8 cellular contexts compared by ENCODE assay signal in the genomic region with DNA sequence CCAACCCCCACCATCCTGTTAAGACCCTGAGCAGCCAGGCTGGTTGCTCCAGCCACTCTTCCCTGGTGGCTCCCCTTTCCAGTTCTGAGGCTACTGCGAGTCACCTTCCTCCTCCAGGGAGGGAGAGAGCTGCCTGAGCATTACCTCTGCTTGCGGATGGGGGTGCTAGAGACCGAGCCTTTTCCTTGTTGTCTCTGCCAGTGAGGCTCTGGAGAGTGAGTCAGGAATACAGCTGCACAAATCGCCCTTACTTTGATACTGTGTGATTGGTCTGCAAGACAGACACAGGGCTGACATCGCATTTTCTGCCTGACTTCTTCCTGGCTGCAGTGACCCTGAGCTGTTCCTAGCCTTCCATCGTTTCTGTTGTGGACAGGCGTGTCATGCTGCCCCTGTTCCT. TPM values are rescaled to one million over a fixed set of nuclear protein-coding genes. Genes with fewer than 3 reads are reported as not detected.
DNase-seq lines count a peak whose midpoint lies in the region; ATAC-seq and TF ChIP-seq lines count a peak whose summit lies in the region.

No MANE protein-coding gene starts in this region.

- no peak for TF ChIP-seq POLR2A in upper lobe of left lung (IDR thresholded peaks at IDR 0.05)

- intact Hi-C loops in left colon (cut with DNase I, micrococcal nuclease) (no loop called here), ascending aorta (cut with DNase I) (no loop called here)

- no peaks in the 10 kb centered on the region for H3K9me3 ChIP-seq in upper lobe of left lung
- H3K9me3 ChIP-seq in ascending aorta, result no peaks in the 10 kb centered on the region

- ATAC-seq in left colon (peak; percentile 91), upper lobe of left lung (ENCODE audit: low FRiP score in 2 of 2) (peak; percentile 67 to 92)

- peak in 3 of 6 experiments; percentile 15 to 38 (median 25) for TF ChIP-seq CTCF in upper lobe of left lung (IDR thresholded peaks at IDR 0.05)
- TF ChIP-seq CTCF in ascending aorta (IDR thresholded peaks at IDR 0.05), result peak in 1 of 3 experiments; percentile 21

- WGBS in upper lobe of left lung, 2 donors, result 66 to 76% methylated on average over 7 of the region's 7 CpGs

- no peak for TF ChIP-seq EP300 in upper lobe of left lung (IDR thresholded peaks at IDR 0.05)

- H3K4me1 ChIP-seq in upper lobe of left lung, result peaks cover 0 to 9% (median 0%) of the 10 kb centered on the region in 4 donors
- H3K4me1 ChIP-seq in ascending aorta, result no peaks in the 10 kb centered on the region

- H3K27me3 ChIP-seq in upper lobe of left lung, result no peaks in the 10 kb centered on the region
- H3K27me3 ChIP-seq in ascending aorta, result no peaks in the 10 kb centered on the region

- H3K36me3 ChIP-seq in upper lobe of left lung (no peaks in the 10 kb centered on the region), ascending aorta (no peaks in the 10 kb centered on the region)

- H3K27ac ChIP-seq in upper lobe of left lung, result no peak overlapping the region
- H3K27ac ChIP-seq in ascending aorta, result no peak overlapping the region

- peak; percentile 90 for DNase-seq in DMS 273 (lab: John Stamatoyannopoulos, UW; ENCODE audit: unreplicated experiment)
- peak; percentile 58 for DNase-seq in NCI-H2227 treated with DMSO at 0.1 percent for 48 hours (lab: John Stamatoyannopoulos, UW)
- DNase-seq in cerebellar nuclear complex (lab: John Stamatoyannopoulos, UW), result peak; percentile 56 to 75
- DNase-seq in left colon, result peak; percentile 71 to 84
- DNase-seq in upper lobe of left lung, result no peak
- no peak for DNase-seq in activated naive CD4-positive, alpha-beta T cell treated with anti-CD3 and anti-CD28 coated beads, Interleukin-2, amount 50 U/mL, for 16 hours
- DNase-seq in ascending aorta (ENCODE audit: low spot score in 2 of 2), result no peak
- DNase-seq in stimulated activated naive CD4-positive, alpha-beta T cell treated with Interleukin-2 at 50 U/mL for 16 hours (lab: John Stamatoyannopoulos, UW), result no peak

- H3K4me3 ChIP-seq in upper lobe of left lung, result no peak overlapping the region
- H3K4me3 ChIP-seq in ascending aorta, result no peak overlapping the region

RNA-seq across cellular contexts. Expression of gene WDR25, which starts 41.2 kb away (rescaled TPM):
- total RNA-seq in left colon (1 to 10 TPM; 8.4 to 9.9 TPM), upper lobe of left lung (10 to 100 TPM in 4 of 6 donors, 1 to 10 TPM in 2; 5.5 to 43.0 (median 10.6) TPM), ascending aorta (21.0 TPM)

Comparison
In these comparisons a context has a peak if more than half of its experiments do, and no peak if none do; other contexts are left out.
1. DNase-seq: peak in DMS 273 (single experiment), NCI-H2227 treated with DMSO at 0.1 percent for 48 hours (single experiment), cerebellar nuclear complex (2 of 2) and left colon (2 of 2); none in upper lobe of left lung (0 of 2), activated naive CD4-positive, alpha-beta T cell treated with anti-CD3 and anti-CD28 coated beads, Interleukin-2, amount 50 U/mL, for 16 hours (single experiment), ascending aorta (0 of 2) and stimulated activated naive CD4-positive, alpha-beta T cell treated with Interleukin-2 at 50 U/mL for 16 hours (single experiment).